ENCODE assay signal across 1 cellular context in the genomic region with DNA sequence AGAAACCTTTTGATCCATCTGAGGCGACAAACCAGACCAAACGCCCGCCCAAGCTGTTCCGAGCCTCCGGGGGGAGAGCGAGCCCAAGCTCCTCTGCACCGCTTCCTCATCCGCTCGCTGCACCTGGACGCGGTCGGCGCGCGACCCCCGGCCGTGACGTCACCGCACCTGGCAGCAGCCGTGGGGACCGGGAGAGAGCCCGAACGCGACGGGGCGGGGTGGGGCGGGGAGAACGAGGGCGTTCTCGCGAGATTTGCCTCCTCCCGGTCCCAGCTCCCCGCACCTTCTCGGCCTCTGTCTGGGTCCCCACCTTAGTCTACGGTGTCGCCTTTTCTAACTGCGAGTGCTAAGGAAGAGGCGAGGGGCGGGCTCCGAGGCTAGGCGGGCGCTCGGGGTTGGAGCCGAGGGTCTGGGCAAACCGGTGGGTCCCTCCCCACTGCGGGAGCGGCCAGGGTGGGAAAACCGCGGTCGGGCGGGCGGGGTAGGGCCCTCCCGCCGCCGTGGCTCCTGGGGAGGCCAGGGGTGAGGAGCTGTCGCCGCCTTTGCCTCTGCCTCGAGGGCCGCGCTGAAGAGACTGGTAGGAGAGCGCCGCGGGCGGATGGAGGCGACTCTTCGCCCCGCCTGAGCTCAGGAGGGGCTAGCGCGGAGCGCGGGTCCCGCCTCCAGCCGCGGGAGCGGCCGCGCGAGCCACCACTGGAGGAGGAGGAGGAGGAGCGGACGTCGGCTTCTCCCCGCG.
A peak's percentile ranks its signal among the peaks of the same experiment; 100 is the strongest.
TF ChIP-seq lines count a peak whose summit lies in the region.

A gene with protein sequence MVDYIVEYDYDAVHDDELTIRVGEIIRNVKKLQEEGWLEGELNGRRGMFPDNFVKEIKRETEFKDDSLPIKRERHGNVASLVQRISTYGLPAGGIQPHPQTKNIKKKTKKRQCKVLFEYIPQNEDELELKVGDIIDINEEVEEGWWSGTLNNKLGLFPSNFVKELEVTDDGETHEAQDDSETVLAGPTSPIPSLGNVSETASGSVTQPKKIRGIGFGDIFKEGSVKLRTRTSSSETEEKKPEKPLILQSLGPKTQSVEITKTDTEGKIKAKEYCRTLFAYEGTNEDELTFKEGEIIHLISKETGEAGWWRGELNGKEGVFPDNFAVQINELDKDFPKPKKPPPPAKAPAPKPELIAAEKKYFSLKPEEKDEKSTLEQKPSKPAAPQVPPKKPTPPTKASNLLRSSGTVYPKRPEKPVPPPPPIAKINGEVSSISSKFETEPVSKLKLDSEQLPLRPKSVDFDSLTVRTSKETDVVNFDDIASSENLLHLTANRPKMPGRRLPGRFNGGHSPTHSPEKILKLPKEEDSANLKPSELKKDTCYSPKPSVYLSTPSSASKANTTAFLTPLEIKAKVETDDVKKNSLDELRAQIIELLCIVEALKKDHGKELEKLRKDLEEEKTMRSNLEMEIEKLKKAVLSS (plus strand): TSS at position 293 of the 736 bp plus-strand sequence. CDS start 456 bp downstream, outside the sequence.

TF ChIP-seq in HepG2, 621 proteins besides CTCF, POLR2A, EP300 and RAD21 (continued from another document and continues in another):
- TF ChIP-seq HCFC1 (IDR thresholded peaks at IDR 0.05; ENCODE audit: low read depth, low read length), result no peak
- TF ChIP-seq ZFY (CRISPR knock-in tag; IDR thresholded peaks at IDR 0.05), result peak; percentile 94
- TF ChIP-seq, protein P1, sequence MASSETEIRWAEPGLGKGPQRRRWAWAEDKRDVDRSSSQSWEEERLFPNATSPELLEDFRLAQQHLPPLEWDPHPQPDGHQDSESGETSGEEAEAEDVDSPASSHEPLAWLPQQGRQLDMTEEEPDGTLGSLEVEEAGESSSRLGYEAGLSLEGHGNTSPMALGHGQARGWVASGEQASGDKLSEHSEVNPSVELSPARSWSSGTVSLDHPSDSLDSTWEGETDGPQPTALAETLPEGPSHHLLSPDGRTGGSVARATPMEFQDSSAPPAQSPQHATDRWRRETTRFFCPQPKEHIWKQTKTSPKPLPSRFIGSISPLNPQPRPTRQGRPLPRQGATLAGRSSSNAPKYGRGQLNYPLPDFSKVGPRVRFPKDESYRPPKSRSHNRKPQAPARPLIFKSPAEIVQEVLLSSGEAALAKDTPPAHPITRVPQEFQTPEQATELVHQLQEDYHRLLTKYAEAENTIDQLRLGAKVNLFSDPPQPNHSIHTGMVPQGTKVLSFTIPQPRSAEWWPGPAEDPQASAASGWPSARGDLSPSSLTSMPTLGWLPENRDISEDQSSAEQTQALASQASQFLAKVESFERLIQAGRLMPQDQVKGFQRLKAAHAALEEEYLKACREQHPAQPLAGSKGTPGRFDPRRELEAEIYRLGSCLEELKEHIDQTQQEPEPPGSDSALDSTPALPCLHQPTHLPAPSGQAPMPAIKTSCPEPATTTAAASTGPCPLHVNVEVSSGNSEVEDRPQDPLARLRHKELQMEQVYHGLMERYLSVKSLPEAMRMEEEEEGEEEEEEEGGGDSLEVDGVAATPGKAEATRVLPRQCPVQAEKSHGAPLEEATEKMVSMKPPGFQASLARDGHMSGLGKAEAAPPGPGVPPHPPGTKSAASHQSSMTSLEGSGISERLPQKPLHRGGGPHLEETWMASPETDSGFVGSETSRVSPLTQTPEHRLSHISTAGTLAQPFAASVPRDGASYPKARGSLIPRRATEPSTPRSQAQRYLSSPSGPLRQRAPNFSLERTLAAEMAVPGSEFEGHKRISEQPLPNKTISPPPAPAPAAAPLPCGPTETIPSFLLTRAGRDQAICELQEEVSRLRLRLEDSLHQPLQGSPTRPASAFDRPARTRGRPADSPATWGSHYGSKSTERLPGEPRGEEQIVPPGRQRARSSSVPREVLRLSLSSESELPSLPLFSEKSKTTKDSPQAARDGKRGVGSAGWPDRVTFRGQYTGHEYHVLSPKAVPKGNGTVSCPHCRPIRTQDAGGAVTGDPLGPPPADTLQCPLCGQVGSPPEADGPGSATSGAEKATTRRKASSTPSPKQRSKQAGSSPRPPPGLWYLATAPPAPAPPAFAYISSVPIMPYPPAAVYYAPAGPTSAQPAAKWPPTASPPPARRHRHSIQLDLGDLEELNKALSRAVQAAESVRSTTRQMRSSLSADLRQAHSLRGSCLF (CRISPR knock-in tag; IDR thresholded peaks at IDR 0.05; ENCODE audit: borderline replicate concordance), result no peak; the same call in 1 of the 2 replicates
- no peak for TF ChIP-seq STAG1 (CRISPR knock-in tag; IDR thresholded peaks at IDR 0.05)
- TF ChIP-seq SPEN (CRISPR knock-in tag; IDR thresholded peaks at IDR 0.05; ENCODE audit: low read depth), result peak; percentile 72; the same call in 1 of the 2 replicates
- TF ChIP-seq, protein P2, sequence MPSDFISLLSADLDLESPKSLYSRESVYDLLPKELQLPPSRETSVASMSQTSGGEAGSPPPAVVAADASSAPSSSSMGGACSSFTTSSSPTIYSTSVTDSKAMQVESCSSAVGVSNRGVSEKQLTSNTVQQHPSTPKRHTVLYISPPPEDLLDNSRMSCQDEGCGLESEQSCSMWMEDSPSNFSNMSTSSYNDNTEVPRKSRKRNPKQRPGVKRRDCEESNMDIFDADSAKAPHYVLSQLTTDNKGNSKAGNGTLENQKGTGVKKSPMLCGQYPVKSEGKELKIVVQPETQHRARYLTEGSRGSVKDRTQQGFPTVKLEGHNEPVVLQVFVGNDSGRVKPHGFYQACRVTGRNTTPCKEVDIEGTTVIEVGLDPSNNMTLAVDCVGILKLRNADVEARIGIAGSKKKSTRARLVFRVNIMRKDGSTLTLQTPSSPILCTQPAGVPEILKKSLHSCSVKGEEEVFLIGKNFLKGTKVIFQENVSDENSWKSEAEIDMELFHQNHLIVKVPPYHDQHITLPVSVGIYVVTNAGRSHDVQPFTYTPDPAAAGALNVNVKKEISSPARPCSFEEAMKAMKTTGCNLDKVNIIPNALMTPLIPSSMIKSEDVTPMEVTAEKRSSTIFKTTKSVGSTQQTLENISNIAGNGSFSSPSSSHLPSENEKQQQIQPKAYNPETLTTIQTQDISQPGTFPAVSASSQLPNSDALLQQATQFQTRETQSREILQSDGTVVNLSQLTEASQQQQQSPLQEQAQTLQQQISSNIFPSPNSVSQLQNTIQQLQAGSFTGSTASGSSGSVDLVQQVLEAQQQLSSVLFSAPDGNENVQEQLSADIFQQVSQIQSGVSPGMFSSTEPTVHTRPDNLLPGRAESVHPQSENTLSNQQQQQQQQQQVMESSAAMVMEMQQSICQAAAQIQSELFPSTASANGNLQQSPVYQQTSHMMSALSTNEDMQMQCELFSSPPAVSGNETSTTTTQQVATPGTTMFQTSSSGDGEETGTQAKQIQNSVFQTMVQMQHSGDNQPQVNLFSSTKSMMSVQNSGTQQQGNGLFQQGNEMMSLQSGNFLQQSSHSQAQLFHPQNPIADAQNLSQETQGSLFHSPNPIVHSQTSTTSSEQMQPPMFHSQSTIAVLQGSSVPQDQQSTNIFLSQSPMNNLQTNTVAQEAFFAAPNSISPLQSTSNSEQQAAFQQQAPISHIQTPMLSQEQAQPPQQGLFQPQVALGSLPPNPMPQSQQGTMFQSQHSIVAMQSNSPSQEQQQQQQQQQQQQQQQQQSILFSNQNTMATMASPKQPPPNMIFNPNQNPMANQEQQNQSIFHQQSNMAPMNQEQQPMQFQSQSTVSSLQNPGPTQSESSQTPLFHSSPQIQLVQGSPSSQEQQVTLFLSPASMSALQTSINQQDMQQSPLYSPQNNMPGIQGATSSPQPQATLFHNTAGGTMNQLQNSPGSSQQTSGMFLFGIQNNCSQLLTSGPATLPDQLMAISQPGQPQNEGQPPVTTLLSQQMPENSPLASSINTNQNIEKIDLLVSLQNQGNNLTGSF (CRISPR knock-in tag; IDR thresholded peaks at IDR 0.05), result peak; percentile 62; the same call in 1 of the 2 replicates
- TF ChIP-seq, protein P3, sequence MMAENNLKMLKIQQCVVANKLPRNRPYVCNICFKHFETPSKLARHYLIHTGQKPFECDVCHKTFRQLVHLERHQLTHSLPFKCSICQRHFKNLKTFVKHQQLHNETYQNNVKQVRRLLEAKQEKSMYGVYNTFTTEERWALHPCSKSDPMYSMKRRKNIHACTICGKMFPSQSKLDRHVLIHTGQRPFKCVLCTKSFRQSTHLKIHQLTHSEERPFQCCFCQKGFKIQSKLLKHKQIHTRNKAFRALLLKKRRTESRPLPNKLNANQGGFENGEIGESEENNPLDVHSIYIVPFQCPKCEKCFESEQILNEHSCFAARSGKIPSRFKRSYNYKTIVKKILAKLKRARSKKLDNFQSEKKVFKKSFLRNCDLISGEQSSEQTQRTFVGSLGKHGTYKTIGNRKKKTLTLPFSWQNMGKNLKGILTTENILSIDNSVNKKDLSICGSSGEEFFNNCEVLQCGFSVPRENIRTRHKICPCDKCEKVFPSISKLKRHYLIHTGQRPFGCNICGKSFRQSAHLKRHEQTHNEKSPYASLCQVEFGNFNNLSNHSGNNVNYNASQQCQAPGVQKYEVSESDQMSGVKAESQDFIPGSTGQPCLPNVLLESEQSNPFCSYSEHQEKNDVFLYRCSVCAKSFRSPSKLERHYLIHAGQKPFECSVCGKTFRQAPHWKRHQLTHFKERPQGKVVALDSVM (CRISPR knock-in tag; IDR thresholded peaks at IDR 0.05), result peak; percentile 78; the same call in 1 of the 2 replicates
- peak; percentile 59 for TF ChIP-seq ZNF547 (CRISPR knock-in tag; IDR thresholded peaks at IDR 0.05)
- peak; percentile 53; the same call in 1 of the 2 replicates for TF ChIP-seq ZNF12 (CRISPR knock-in tag; IDR thresholded peaks at IDR 0.05)
- TF ChIP-seq, protein P4, sequence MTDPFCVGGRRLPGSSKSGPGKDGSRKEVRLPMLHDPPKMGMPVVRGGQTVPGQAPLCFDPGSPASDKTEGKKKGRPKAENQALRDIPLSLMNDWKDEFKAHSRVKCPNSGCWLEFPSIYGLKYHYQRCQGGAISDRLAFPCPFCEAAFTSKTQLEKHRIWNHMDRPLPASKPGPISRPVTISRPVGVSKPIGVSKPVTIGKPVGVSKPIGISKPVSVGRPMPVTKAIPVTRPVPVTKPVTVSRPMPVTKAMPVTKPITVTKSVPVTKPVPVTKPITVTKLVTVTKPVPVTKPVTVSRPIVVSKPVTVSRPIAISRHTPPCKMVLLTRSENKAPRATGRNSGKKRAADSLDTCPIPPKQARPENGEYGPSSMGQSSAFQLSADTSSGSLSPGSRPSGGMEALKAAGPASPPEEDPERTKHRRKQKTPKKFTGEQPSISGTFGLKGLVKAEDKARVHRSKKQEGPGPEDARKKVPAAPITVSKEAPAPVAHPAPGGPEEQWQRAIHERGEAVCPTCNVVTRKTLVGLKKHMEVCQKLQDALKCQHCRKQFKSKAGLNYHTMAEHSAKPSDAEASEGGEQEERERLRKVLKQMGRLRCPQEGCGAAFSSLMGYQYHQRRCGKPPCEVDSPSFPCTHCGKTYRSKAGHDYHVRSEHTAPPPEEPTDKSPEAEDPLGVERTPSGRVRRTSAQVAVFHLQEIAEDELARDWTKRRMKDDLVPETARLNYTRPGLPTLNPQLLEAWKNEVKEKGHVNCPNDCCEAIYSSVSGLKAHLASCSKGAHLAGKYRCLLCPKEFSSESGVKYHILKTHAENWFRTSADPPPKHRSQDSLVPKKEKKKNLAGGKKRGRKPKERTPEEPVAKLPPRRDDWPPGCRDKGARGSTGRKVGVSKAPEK (CRISPR knock-in tag; IDR thresholded peaks at IDR 0.05; ENCODE audit: borderline replicate concordance), result 0 out of 2 replicates have a peak, but pooled peaks have one; percentile 39
- TF ChIP-seq, protein P5, sequence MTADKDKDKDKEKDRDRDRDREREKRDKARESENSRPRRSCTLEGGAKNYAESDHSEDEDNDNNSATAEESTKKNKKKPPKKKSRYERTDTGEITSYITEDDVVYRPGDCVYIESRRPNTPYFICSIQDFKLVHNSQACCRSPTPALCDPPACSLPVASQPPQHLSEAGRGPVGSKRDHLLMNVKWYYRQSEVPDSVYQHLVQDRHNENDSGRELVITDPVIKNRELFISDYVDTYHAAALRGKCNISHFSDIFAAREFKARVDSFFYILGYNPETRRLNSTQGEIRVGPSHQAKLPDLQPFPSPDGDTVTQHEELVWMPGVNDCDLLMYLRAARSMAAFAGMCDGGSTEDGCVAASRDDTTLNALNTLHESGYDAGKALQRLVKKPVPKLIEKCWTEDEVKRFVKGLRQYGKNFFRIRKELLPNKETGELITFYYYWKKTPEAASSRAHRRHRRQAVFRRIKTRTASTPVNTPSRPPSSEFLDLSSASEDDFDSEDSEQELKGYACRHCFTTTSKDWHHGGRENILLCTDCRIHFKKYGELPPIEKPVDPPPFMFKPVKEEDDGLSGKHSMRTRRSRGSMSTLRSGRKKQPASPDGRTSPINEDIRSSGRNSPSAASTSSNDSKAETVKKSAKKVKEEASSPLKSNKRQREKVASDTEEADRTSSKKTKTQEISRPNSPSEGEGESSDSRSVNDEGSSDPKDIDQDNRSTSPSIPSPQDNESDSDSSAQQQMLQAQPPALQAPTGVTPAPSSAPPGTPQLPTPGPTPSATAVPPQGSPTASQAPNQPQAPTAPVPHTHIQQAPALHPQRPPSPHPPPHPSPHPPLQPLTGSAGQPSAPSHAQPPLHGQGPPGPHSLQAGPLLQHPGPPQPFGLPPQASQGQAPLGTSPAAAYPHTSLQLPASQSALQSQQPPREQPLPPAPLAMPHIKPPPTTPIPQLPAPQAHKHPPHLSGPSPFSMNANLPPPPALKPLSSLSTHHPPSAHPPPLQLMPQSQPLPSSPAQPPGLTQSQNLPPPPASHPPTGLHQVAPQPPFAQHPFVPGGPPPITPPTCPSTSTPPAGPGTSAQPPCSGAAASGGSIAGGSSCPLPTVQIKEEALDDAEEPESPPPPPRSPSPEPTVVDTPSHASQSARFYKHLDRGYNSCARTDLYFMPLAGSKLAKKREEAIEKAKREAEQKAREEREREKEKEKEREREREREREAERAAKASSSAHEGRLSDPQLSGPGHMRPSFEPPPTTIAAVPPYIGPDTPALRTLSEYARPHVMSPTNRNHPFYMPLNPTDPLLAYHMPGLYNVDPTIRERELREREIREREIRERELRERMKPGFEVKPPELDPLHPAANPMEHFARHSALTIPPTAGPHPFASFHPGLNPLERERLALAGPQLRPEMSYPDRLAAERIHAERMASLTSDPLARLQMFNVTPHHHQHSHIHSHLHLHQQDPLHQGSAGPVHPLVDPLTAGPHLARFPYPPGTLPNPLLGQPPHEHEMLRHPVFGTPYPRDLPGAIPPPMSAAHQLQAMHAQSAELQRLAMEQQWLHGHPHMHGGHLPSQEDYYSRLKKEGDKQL (CRISPR knock-in tag; IDR thresholded peaks at IDR 0.05; ENCODE audit: low read depth), result no peak
- peak; percentile 71; the same call in 1 of the 2 replicates for TF ChIP-seq ZNF788 (CRISPR knock-in tag; IDR thresholded peaks at IDR 0.05; ENCODE audit: borderline replicate concordance)
- TF ChIP-seq, protein P6, sequence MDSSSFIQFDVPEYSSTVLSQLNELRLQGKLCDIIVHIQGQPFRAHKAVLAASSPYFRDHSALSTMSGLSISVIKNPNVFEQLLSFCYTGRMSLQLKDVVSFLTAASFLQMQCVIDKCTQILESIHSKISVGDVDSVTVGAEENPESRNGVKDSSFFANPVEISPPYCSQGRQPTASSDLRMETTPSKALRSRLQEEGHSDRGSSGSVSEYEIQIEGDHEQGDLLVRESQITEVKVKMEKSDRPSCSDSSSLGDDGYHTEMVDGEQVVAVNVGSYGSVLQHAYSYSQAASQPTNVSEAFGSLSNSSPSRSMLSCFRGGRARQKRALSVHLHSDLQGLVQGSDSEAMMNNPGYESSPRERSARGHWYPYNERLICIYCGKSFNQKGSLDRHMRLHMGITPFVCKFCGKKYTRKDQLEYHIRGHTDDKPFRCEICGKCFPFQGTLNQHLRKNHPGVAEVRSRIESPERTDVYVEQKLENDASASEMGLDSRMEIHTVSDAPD (CRISPR knock-in tag; IDR thresholded peaks at IDR 0.05), result peak; percentile 79; the same call in 1 of the 2 replicates
- TF ChIP-seq, protein P7, sequence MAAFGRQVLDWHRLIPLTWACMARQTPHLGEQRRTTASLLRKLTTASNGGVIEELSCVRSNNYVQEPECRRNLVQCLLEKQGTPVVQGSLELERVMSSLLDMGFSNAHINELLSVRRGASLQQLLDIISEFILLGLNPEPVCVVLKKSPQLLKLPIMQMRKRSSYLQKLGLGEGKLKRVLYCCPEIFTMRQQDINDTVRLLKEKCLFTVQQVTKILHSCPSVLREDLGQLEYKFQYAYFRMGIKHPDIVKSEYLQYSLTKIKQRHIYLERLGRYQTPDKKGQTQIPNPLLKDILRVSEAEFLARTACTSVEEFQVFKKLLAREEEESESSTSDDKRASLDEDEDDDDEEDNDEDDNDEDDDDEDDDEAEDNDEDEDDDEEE (CRISPR knock-in tag; IDR thresholded peaks at IDR 0.05), result no peak
